ENCODE assay signal across 8 cellular contexts in the genomic region with DNA sequence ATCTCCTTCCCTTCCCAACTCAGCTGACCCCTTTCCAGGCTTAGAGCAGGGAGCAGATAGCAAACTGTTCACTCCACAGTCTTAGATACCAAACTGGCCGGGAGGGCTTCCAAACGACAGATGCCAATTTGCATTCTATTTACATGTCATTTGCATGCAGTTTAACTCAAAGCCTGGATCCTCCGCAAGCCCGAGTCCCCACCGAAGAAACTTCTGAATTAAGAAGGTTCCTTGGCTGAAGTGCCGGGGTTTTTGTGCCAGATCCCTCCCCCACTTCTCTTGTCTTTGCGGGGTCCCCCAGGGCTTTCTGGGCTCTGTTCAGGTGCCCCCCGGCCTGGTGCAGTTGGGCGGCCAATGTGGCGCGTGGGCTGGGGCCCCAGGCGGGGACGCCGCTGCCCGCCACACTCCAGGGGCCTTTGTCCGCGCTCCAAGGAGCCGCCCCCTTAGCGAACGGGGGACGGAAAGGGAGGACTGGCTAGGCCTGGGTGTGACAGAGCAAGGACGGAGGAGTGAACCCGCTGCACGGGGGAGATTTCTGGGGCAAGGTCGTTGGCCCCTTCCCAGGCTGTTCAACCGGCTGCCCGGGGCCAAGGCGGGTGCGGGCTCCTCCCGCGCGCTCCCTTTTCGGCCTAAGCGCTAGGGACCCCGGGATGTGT. TPM values are rescaled to one million over a fixed set of nuclear protein-coding genes. Genes with fewer than 3 reads are reported as not detected.
DNase-seq lines count a peak whose midpoint lies in the region; ATAC-seq, FAIRE-seq and TF ChIP-seq lines count a peak whose summit lies in the region.

No MANE protein-coding gene starts in this region.

- DNase-seq in NCI-H2107 treated with DMSO at 0.1 percent for 48 hours (lab: John Stamatoyannopoulos, UW; ENCODE audit: unreplicated experiment) (peak; percentile 28), NCI-H2107 (lab: John Stamatoyannopoulos, UW) (no peak), left ventricle myocardium inferior (peak; percentile 48), putamen (ENCODE audit: low spot score) (peak; percentile 93), SIG-M5 treated with dmso at 0.1 percent for 504 hours (lab: John Stamatoyannopoulos, UW; ENCODE audit: unreplicated experiment) (no peak), RCC 7860 (ENCODE audit: low spot score) (no peak)
- DNase-seq in activated T-cell treated with anti-CD3 and anti-CD28 coated beads, Interleukin-2, amount 50 U/mL, for 24 hours: peak; percentile 43

- H3K4me1 Mint-ChIP-seq in activated T-cell treated with anti-CD3 and anti-CD28 coated beads, Interleukin-2, amount 50 U/mL, for 24 hours (ENCODE audit: low read depth): peaks cover 29% of the 10 kb centered on the region

- no peaks in the 10 kb centered on the region for H3K36me3 Mint-ChIP-seq in activated T-cell treated with anti-CD3 and anti-CD28 coated beads, Interleukin-2, amount 50 U/mL, for 24 hours (ENCODE audit: low read depth)

- intact Hi-C loops in left ventricle myocardium inferior (cut with micrococcal nuclease): loop anchor here (10.0 kb wide), 1 partner anchor 249 kb away; no protein-coding TSS in a partner anchor

- peaks cover 76% of the 10 kb centered on the region for H3K4me1 ChIP-seq in left ventricle myocardium inferior

- peaks cover 53% of the 10 kb centered on the region for H3K27me3 Mint-ChIP-seq in activated T-cell treated with anti-CD3 and anti-CD28 coated beads, Interleukin-2, amount 50 U/mL, for 24 hours

- no peak for TF ChIP-seq CTCF in left ventricle myocardium inferior (IDR thresholded peaks at IDR 0.05; ENCODE audit: borderline replicate concordance)

- H3K27ac ChIP-seq in left ventricle myocardium inferior (replicated peaks): peak overlapping the region; percentile 97

- H3K36me3 ChIP-seq in left ventricle myocardium inferior: peaks cover 19% of the 10 kb centered on the region

- no peak overlapping the region for H3K27ac Mint-ChIP-seq in activated T-cell treated with anti-CD3 and anti-CD28 coated beads, Interleukin-2, amount 50 U/mL, for 24 hours

- H3K4me3 ChIP-seq in left ventricle myocardium inferior: peak overlapping the region; percentile 93

- no peak for ATAC-seq in GM18502 (IDR thresholded peaks at IDR 0.05; ENCODE audit: poor library complexity, unreplicated experiment)

- H3K9me3 ChIP-seq in left ventricle myocardium inferior (replicated peaks): no peaks in the 10 kb centered on the region

- FAIRE-seq in RCC 7860 (lab: Jason Lieb, UNC): no peak

- peak overlapping the region; percentile 27 for H3K4me3 Mint-ChIP-seq in activated T-cell treated with anti-CD3 and anti-CD28 coated beads, Interleukin-2, amount 50 U/mL, for 24 hours

- no peaks in the 10 kb centered on the region for H3K27me3 ChIP-seq in left ventricle myocardium inferior (ENCODE audit: low read depth)

- no peaks in the 10 kb centered on the region for H3K9me3 Mint-ChIP-seq in activated T-cell treated with anti-CD3 and anti-CD28 coated beads, Interleukin-2, amount 50 U/mL, for 24 hours

RNA-seq across cellular contexts. Expression of a gene that starts 1.2 kb away (rescaled TPM):
- total RNA-seq in left ventricle myocardium inferior: 82.3 TPM

Comparison
In these comparisons a context has a peak if more than half of its experiments do, and no peak if none do; other contexts are left out.
1. DNase-seq: peak in NCI-H2107 treated with DMSO at 0.1 percent for 48 hours (single experiment), activated T-cell treated with anti-CD3 and anti-CD28 coated beads, Interleukin-2, amount 50 U/mL, for 24 hours (single experiment), left ventricle myocardium inferior (single experiment) and putamen (single experiment); none in NCI-H2107 (single experiment), SIG-M5 treated with dmso at 0.1 percent for 504 hours (single experiment) and RCC 7860 (single experiment).